In genomic region chr2:69798909-69799526, GRCh38 we compare ENCODE assay signal across 8 cellular contexts. TPM values are rescaled to one million over a fixed set of nuclear protein-coding genes. Genes with fewer than 3 reads are reported as not detected.
DNase-seq lines count a peak whose midpoint lies in the region; ATAC-seq and TF ChIP-seq lines count a peak whose summit lies in the region.

No MANE protein-coding gene starts in this region.

- H3K27me3 Mint-ChIP-seq in stimulated activated naive CD8-positive, alpha-beta T cell treated with anti-CD3 and anti-CD28 coated beads, Interleukin-15, Interleukin-2, amounts not matched to agents 100 ng/mL and 50 ng/mL, for 24 hours: no peaks in the 10 kb centered on the region

- DNase-seq in stimulated activated naive CD8-positive, alpha-beta T cell treated with anti-CD3 and anti-CD28 coated beads, Interleukin-15, Interleukin-2, amounts not matched to agents 100 U/mL and 50 U/mL, for 24 hours: no peak
- DNase-seq in RWPE2 (ENCODE audit: low spot score) (no peak), skeletal muscle cell (ENCODE audit: low read depth) (peak; percentile 34), NCI-H2029 (lab: John Stamatoyannopoulos, UW) (no peak)
- DNase-seq in activated CD4-positive, alpha-beta T cell treated with anti-CD3 and anti-CD28 coated beads for 48 hours: no peak
- no peak for DNase-seq in stimulated activated CD8-positive, alpha-beta memory T cell treated with anti-CD3 and anti-CD28 coated beads, Interleukin-4, amount 100 ng/mL, for 48 hours

- TF ChIP-seq EP300 in gastroesophageal sphincter (IDR thresholded peaks at IDR 0.05): no peak

- H3K4me1 ChIP-seq in RWPE2 (ENCODE audit: insufficient read depth, poor library complexity, severe bottlenecking) (peaks cover 9% of the 10 kb centered on the region), gastroesophageal sphincter (peaks cover 0 to 28% (median 0%) of the 10 kb centered on the region in 3 donors)

- peaks cover 5% of the 10 kb centered on the region for H3K36me3 Mint-ChIP-seq in stimulated activated naive CD8-positive, alpha-beta T cell treated with anti-CD3 and anti-CD28 coated beads, Interleukin-15, Interleukin-2, amounts not matched to agents 100 ng/mL and 50 ng/mL, for 24 hours (ENCODE audit: low read depth)

- H3K4me3 ChIP-seq in RWPE2 (ENCODE audit: severe bottlenecking): peak overlapping the region; percentile 15
- peak overlapping the region; percentile 19 to 33 for H3K4me3 ChIP-seq in gastroesophageal sphincter
- H3K4me3 ChIP-seq in skeletal muscle cell (ENCODE audit: low read depth, low read length): peak overlapping the region; percentile 23

- whole genome bisulfite sequencing in gastroesophageal sphincter (ENCODE audit: low coverage in 1 of 2), 2 donors: 7% methylated on average over 2 to 4 of the region's 4 CpGs

- H3K9me3 Mint-ChIP-seq in stimulated activated naive CD8-positive, alpha-beta T cell treated with anti-CD3 and anti-CD28 coated beads, Interleukin-15, Interleukin-2, amounts not matched to agents 100 ng/mL and 50 ng/mL, for 24 hours: no peaks in the 10 kb centered on the region

- peak overlapping the region; percentile 73 for H3K27ac Mint-ChIP-seq in stimulated activated naive CD8-positive, alpha-beta T cell treated with anti-CD3 and anti-CD28 coated beads, Interleukin-15, Interleukin-2, amounts not matched to agents 100 ng/mL and 50 ng/mL, for 24 hours

- H3K4me3 Mint-ChIP-seq in stimulated activated naive CD8-positive, alpha-beta T cell treated with anti-CD3 and anti-CD28 coated beads, Interleukin-15, Interleukin-2, amounts not matched to agents 100 ng/mL and 50 ng/mL, for 24 hours: peak overlapping the region; percentile 60

- H3K27ac ChIP-seq in RWPE2 (ENCODE audit: poor library complexity, severe bottlenecking) (peak overlapping the region; percentile 64), gastroesophageal sphincter (peak overlapping the region in 3 of 4 donors; percentile 39 to 66 (median 58))

- no peaks in the 10 kb centered on the region for H3K9me3 ChIP-seq in RWPE2 (ENCODE audit: severe bottlenecking)
- no peaks in the 10 kb centered on the region for H3K9me3 ChIP-seq in gastroesophageal sphincter

- no peak for ATAC-seq in stimulated activated naive CD8-positive, alpha-beta T cell treated with anti-CD3 and anti-CD28 coated beads, Interleukin-15, Interleukin-2, amounts not matched to agents 100 U/mL and 50 U/mL, for 24 hours
- ATAC-seq in RWPE2 (ENCODE audit: low read depth) (peak; percentile 63), gastroesophageal sphincter (no peak)

- H3K27me3 ChIP-seq in RWPE2 (ENCODE audit: insufficient read depth, poor library complexity, severe bottlenecking) (no peaks in the 10 kb centered on the region), gastroesophageal sphincter (no peaks in the 10 kb centered on the region)

- TF ChIP-seq POLR2A in gastroesophageal sphincter (IDR thresholded peaks at IDR 0.05): no peak

- H3K4me1 Mint-ChIP-seq in stimulated activated naive CD8-positive, alpha-beta T cell treated with anti-CD3 and anti-CD28 coated beads, Interleukin-15, Interleukin-2, amounts not matched to agents 100 ng/mL and 50 ng/mL, for 24 hours (ENCODE audit: low read depth): peaks cover 24% of the 10 kb centered on the region

- TF ChIP-seq CTCF in RWPE2 (IDR thresholded peaks at IDR 0.05; ENCODE audit: poor library complexity, severe bottlenecking): no peak
- TF ChIP-seq CTCF in gastroesophageal sphincter (IDR thresholded peaks at IDR 0.05): no peak

- H3K36me3 ChIP-seq in RWPE2 (ENCODE audit: low read depth) (peaks cover under 1% of the 10 kb centered on the region), gastroesophageal sphincter (peaks cover 0 to under 1% of the 10 kb centered on the region in 2 donors)

RNA-seq across cellular contexts. Expression of gene GMCL1, which starts 30.4 kb away (rescaled TPM):
- total RNA-seq in gastroesophageal sphincter: 10 to 100 TPM; 10.6 to 14.8 (median 13.0) TPM

RNA-seq across cellular contexts. Expression of gene ANXA4, which starts 57.1 kb away (rescaled TPM):
- total RNA-seq in gastroesophageal sphincter: 10 to 100 TPM; 49.0 to 66.8 (median 58.1) TPM
